35 cellular contexts compared by ENCODE assay signal in genomic region chr10:51048792-51049191, GRCh38. TPM values are rescaled to one million over a fixed set of nuclear protein-coding genes. Genes with fewer than 3 reads are reported as not detected.
"Had no signal": no experiment of that assay in that cellular context is flagged by ENCODE, and none has a peak within 500 bp of the region (broad histone marks: within the 10 kb centered on the region; RNA-seq: fewer than 3 reads in every experiment).

No MANE protein-coding gene starts in this region.

- H3K4me3 Mint-ChIP-seq: activated CD8-positive, alpha-beta T cell treated with anti-CD3 and anti-CD28 coated beads for 36 hours; activated naive CD4-positive, alpha-beta T cell treated with anti-CD3 and anti-CD28 coated beads, Interleukin-2, amount 50 U/mL, for 24 hours; activated naive CD8-positive, alpha-beta T cell treated with anti-CD3 and anti-CD28 coated beads, Interleukin-2, amount 10 ng/mL, durations not matched to agents 7 days and 5 days; activated T-cell treated with anti-CD3 and anti-CD28 coated beads, Interleukin-2, amount 50 U/mL, for 72 hours; brain had no signal

- H3K27me3 Mint-ChIP-seq: activated CD8-positive, alpha-beta T cell treated with anti-CD3 and anti-CD28 coated beads for 36 hours; activated naive CD8-positive, alpha-beta T cell treated with anti-CD3 and anti-CD28 coated beads, Interleukin-2, amount 10 ng/mL, durations not matched to agents 7 days and 5 days; brain had no signal

- H3K4me3 ChIP-seq: MG63, PC-9 had no signal

- H3K4me2 ChIP-seq: PC-9 had no signal

- H3K27ac ChIP-seq: PC-9, WERI-Rb-1 had no signal

- DNase-seq: activated CD4-positive, alpha-beta T cell treated with anti-CD3 and anti-CD28 coated beads for 1 hour; activated CD4-positive, alpha-beta T cell treated with anti-CD3 and anti-CD28 coated beads for 48 hours; activated CD4-positive, CD25-positive, alpha-beta regulatory T cell; activated CD8-positive, alpha-beta T cell treated with anti-CD3 and anti-CD28 coated beads for 36 hours; activated gamma-delta T cell; activated naive CD4-positive, alpha-beta T cell treated with Interleukin-2 at 50 U/mL for 16 hours; activated naive CD8-positive, alpha-beta T cell treated with anti-CD3 and anti-CD28 coated beads, Interleukin-2, amount 10 ng/mL, durations not matched to agents 7 days and 5 days; activated T-cell treated with anti-CD3 and anti-CD28 coated beads, Interleukin-2, amount 50 U/mL, for 1 hour; activated T-cell treated with anti-CD3 and anti-CD28 coated beads, Interleukin-2, amount 50 U/mL, for 72 hours; caudate nucleus; Kasumi-1; KG1; MG63; NCI-H1048; NCI-H1105 treated with DMSO at 0.1 percent for 48 hours; NCI-H1436; NCI-H1694; NCI-H1930; NCI-H2081 treated with DMSO at 0.1 percent for 48 hours; NCI-H2171; NCI-H345; NCI-H524 treated with DMSO at 0.1 percent for 48 hours; NCI-H748 treated with DMSO at 0.1 percent for 48 hours; PC-9; Right ventricle myocardium superior; SW 1271; T1000; WERI-Rb-1 had no signal

- H2AFZ ChIP-seq: PC-9 had no signal

- H3K9me3 ChIP-seq: MG63 had no signal

- ATAC-seq: activated CD8-positive, alpha-beta T cell treated with anti-CD3 and anti-CD28 coated beads for 36 hours; activated T-cell treated with anti-CD3 and anti-CD28 coated beads, Interleukin-2, amount 50 U/mL, for 72 hours had no signal

- H3K36me3 Mint-ChIP-seq: activated naive CD4-positive, alpha-beta T cell treated with anti-CD3 and anti-CD28 coated beads, Interleukin-2, amount 50 U/mL, for 24 hours; activated naive CD8-positive, alpha-beta T cell treated with anti-CD3 and anti-CD28 coated beads, Interleukin-2, amount 10 ng/mL, durations not matched to agents 7 days and 5 days; brain had no signal

- H3K27ac Mint-ChIP-seq: activated CD8-positive, alpha-beta T cell treated with anti-CD3 and anti-CD28 coated beads for 36 hours; activated naive CD4-positive, alpha-beta T cell treated with anti-CD3 and anti-CD28 coated beads, Interleukin-2, amount 50 U/mL, for 24 hours; activated naive CD8-positive, alpha-beta T cell treated with anti-CD3 and anti-CD28 coated beads, Interleukin-2, amount 10 ng/mL, durations not matched to agents 7 days and 5 days; activated T-cell treated with anti-CD3 and anti-CD28 coated beads, Interleukin-2, amount 50 U/mL, for 72 hours; activated T-helper 2 cell treated with anti-CD3 and anti-CD28 coated beads, Interferon-gamma antibody, Interleukin-2, Interleukin-4, amounts not matched to agents 10 μg/mL and 5 μg/mL and 100 μg/mL, durations not matched to agents 14 hours and 24 hours and 36 hours; brain had no signal

- H3K36me3 ChIP-seq: MG63, WERI-Rb-1 had no signal

- H3K27me3 ChIP-seq: MG63 had no signal

- H3K4me1 Mint-ChIP-seq: activated naive CD4-positive, alpha-beta T cell treated with anti-CD3 and anti-CD28 coated beads, Interleukin-2, amount 50 U/mL, for 24 hours; activated naive CD8-positive, alpha-beta T cell treated with anti-CD3 and anti-CD28 coated beads, Interleukin-2, amount 10 ng/mL, durations not matched to agents 7 days and 5 days; brain had no signal

- H3K9me3 Mint-ChIP-seq: activated CD8-positive, alpha-beta T cell treated with anti-CD3 and anti-CD28 coated beads for 36 hours; activated naive CD4-positive, alpha-beta T cell treated with anti-CD3 and anti-CD28 coated beads, Interleukin-2, amount 50 U/mL, for 24 hours; activated naive CD8-positive, alpha-beta T cell treated with anti-CD3 and anti-CD28 coated beads, Interleukin-2, amount 10 ng/mL, durations not matched to agents 7 days and 5 days; activated T-helper 2 cell treated with anti-CD3 and anti-CD28 coated beads, Interferon-gamma antibody, Interleukin-2, Interleukin-4, amounts not matched to agents 10 μg/mL and 5 μg/mL and 100 μg/mL, durations not matched to agents 14 hours and 24 hours and 36 hours; brain had no signal

RNA-seq across cellular contexts. Expression of gene PRKG1, which starts 25.5 kb away (rescaled TPM):
- total RNA-seq: activated CD8-positive, alpha-beta memory T cell treated with anti-CD3 and anti-CD28 coated beads for 36 hours; activated CD8-positive, alpha-beta T cell treated with anti-CD3 and anti-CD28 coated beads for 36 hours; activated naive CD8-positive, alpha-beta T cell treated with anti-CD3 and anti-CD28 coated beads, Interleukin-2, amount 10 ng/mL, durations not matched to agents 7 days and 5 days; activated T-cell treated with anti-CD3 and anti-CD28 coated beads, Interleukin-2, amount 50 U/mL, for 72 hours; activated T-helper 2 cell treated with anti-CD3 and anti-CD28 coated beads, Interferon-gamma antibody, Interleukin-2, Interleukin-4, amounts not matched to agents 10 μg/mL and 5 μg/mL and 100 μg/mL, durations not matched to agents 14 hours and 24 hours and 36 hours; OCI-LY7; T-helper 1 cell treated with Interleukin-12 subunit alpha and Interleukin-12 subunit beta and Interleukin-4 antibody, amounts not matched to agents 30 ng/mL and 1 ng/mL, for 36 hours; T-helper 2 cell treated with Interferon-gamma antibody and Interleukin-4, amounts not matched to agents 100 ng/mL and 5 ng/mL, for 36 hours had no signal
